Comparison of ENCODE assay signal across 13 cellular contexts in the genomic region with DNA sequence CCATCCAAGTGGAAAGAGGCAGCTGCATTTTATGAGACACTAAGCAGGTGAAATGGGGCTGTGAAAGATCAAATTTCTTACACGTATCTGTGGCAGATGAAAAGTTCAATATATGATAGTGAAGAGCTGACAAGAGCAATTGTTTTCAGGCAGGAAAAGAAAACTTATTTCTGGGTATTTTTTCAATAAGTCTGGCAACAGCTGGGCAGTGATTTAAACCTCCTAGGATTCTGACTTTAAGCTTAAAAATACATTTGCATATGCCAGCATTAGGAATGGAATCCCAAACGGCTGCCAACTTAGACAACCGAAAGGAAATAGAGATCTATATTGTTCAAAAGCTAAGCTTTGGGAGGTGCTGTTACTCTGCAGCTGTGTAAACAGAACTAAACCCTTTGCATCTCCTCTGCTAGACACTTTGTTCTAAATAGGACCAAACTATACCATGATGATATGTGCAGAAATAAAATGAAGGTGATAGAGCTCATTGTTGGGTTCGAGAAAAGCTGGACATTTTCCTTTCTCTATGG. TPM values are rescaled to one million over a fixed set of nuclear protein-coding genes. Genes with fewer than 3 reads are reported as not detected.
DNase-seq lines count a peak whose midpoint lies in the region; TF ChIP-seq lines count a peak whose summit lies in the region.
"Had no signal": no experiment of that assay in that cellular context is flagged by ENCODE, and none has a peak within 500 bp of the region (broad histone marks: within the 10 kb centered on the region; RNA-seq: fewer than 3 reads in every experiment).

No MANE protein-coding gene starts in this region.

- TF ChIP-seq POLR2A in esophagus muscularis mucosa (IDR thresholded peaks at IDR 0.05; ENCODE audit: low read depth) = no peak

- intact Hi-C loops in esophagus muscularis mucosa (cut with DNase I) = no loop called here

- H3K4me3 ChIP-seq in astrocyte of the spinal cord (ENCODE audit: low read depth, low read length) (no peak overlapping the region), skeletal muscle cell (ENCODE audit: low read depth, low read length) (no peak overlapping the region), esophagus muscularis mucosa (no peak overlapping the region)
- H3K4me3 ChIP-seq: smooth muscle cell had no signal

- no peak for TF ChIP-seq CTCF in astrocyte of the spinal cord (IDR thresholded peaks at IDR 0.05; ENCODE audit: low read depth, low read length)
- TF ChIP-seq CTCF in esophagus muscularis mucosa (IDR thresholded peaks at IDR 0.05) = no peak

- no peak for TF ChIP-seq EP300 in esophagus muscularis mucosa (IDR thresholded peaks at IDR 0.05)

- no peaks in the 10 kb centered on the region for H3K27me3 ChIP-seq in esophagus muscularis mucosa

- no peaks in the 10 kb centered on the region for H3K9me3 ChIP-seq in esophagus muscularis mucosa

- no peaks in the 10 kb centered on the region for H3K4me1 ChIP-seq in esophagus muscularis mucosa

- DNase-seq in NCI-H1105 (lab: John Stamatoyannopoulos, UW) (peak; percentile 84), NCI-H345 treated with DMSO at 0.1 percent for 48 hours (lab: John Stamatoyannopoulos, UW; ENCODE audit: unreplicated experiment) (peak; percentile 77), astrocyte of the spinal cord (ENCODE audit: low read depth, low spot score) (peak; percentile 58), skeletal muscle cell (ENCODE audit: low read depth) (peak; percentile 26), esophagus muscularis mucosa (ENCODE audit: extremely low spot score) (no peak), G401 (ENCODE audit: low spot score) (no peak)
- no peak for DNase-seq in activated CD4-positive, alpha-beta T cell treated with anti-CD3 and anti-CD28 coated beads, Interleukin-2, amount 50 U/mL, for 4 hours
- DNase-seq: endodermal cell, GF-D8, left colon had no signal

- in situ Hi-C loops in astrocyte of the spinal cord (cut with HindIII; ENCODE audit: low sequenced_read_pairs) (no loop called here), G401 (cut with HindIII; ENCODE audit: low sequenced_read_pairs) (no loop called here)

- 20% methylated on average over 4 of the region's 4 CpGs for WGBS in esophagus muscularis mucosa

- H3K36me3 ChIP-seq in esophagus muscularis mucosa = no peaks in the 10 kb centered on the region

- H3K27ac ChIP-seq in esophagus muscularis mucosa (replicated peaks in 1 of 4) = no peak overlapping the region
- H3K27ac ChIP-seq: C4-2B had no signal

RNA-seq across cellular contexts. Expression of gene DYNC1I1, which starts 26.1 kb away (rescaled TPM):
- total RNA-seq in esophagus muscularis mucosa = 10 to 100 TPM in 3 of 4 donors, 1 to 10 TPM in 1; 8.7 to 16.4 (median 12.3) TPM
- total RNA-seq in G401 (2014; rRNA removed; shearing (Covaris generic)) = not detected in 2 replicates
- total RNA-seq: activated T-helper 17 cell treated with anti-CD3 and anti-CD28 coated beads, Interleukin-2, amount 50 U/mL, for 72 hours had no signal

Comparison
In these comparisons a context has a peak if more than half of its experiments do, and no peak if none do; other contexts are left out.
1. DNase-seq: peak in NCI-H1105 (single experiment), NCI-H345 treated with DMSO at 0.1 percent for 48 hours (single experiment), astrocyte of the spinal cord (single experiment) and skeletal muscle cell (single experiment); none in esophagus muscularis mucosa (single experiment), activated CD4-positive, alpha-beta T cell treated with anti-CD3 and anti-CD28 coated beads, Interleukin-2, amount 50 U/mL, for 4 hours (0 of 2) and G401 (single experiment).